In genomic region chr2:37000988-37001556, GRCh38 we compare ENCODE assay signal across 20 cellular contexts.
"Had no signal": no experiment of that assay in that cellular context is flagged by ENCODE, and none has a peak within 500 bp of the region (broad histone marks: within the 10 kb centered on the region; RNA-seq: fewer than 3 reads in every experiment).

No MANE protein-coding gene starts in this region.

- H3K27me3 Mint-ChIP-seq: activated CD8-positive, alpha-beta T cell treated with anti-CD3 and anti-CD28 coated beads for 36 hours; naive thymus-derived CD4-positive, alpha-beta T cell had no signal

- H3K4me1 ChIP-seq: body of pancreas, esophagus muscularis mucosa, left lung, prostate gland, right atrium auricular region, upper lobe of left lung had no signal

- H3K9me3 Mint-ChIP-seq: activated CD8-positive, alpha-beta T cell treated with anti-CD3 and anti-CD28 coated beads for 36 hours; activated naive CD4-positive, alpha-beta T cell treated with anti-CD3 and anti-CD28 coated beads for 36 hours; activated T-helper 2 cell treated with anti-CD3 and anti-CD28 coated beads, Interferon-gamma antibody, Interleukin-2, Interleukin-4, amounts not matched to agents 10 μg/mL and 5 μg/mL and 100 μg/mL, durations not matched to agents 14 hours and 24 hours and 36 hours; naive thymus-derived CD4-positive, alpha-beta T cell; stimulated activated effector memory CD8-positive, alpha-beta T cell treated with anti-CD3 and anti-CD28 coated beads, Interleukin-12 subunit alpha, Interleukin-12 subunit beta, amount 100 ng/mL, for 72 hours had no signal

- H3K4me3 Mint-ChIP-seq: activated CD8-positive, alpha-beta T cell treated with anti-CD3 and anti-CD28 coated beads for 36 hours; activated naive CD4-positive, alpha-beta T cell treated with anti-CD3 and anti-CD28 coated beads for 36 hours; naive thymus-derived CD4-positive, alpha-beta T cell; stimulated activated effector memory CD8-positive, alpha-beta T cell treated with anti-CD3 and anti-CD28 coated beads, Interleukin-12 subunit alpha, Interleukin-12 subunit beta, amount 100 ng/mL, for 72 hours had no signal

- DNase-seq: activated CD8-positive, alpha-beta T cell treated with anti-CD3 and anti-CD28 coated beads for 36 hours; activated naive CD4-positive, alpha-beta T cell treated with anti-CD3 and anti-CD28 coated beads for 36 hours; activated T-cell treated with anti-CD3 and anti-CD28 coated beads, Interleukin-2, amount 50 U/mL, for 1 hour; body of pancreas; caudate nucleus; hippocampal formation; islet precursor cell; left lung; naive thymus-derived CD4-positive, alpha-beta T cell; stimulated activated CD4-positive, alpha-beta T cell treated with anti-CD3 and anti-CD28 coated beads, Interleukin-2, amount 100 ng/mL, for 48 hours; T-helper 2 cell; upper lobe of left lung; WERI-Rb-1 had no signal

- H3K9me3 ChIP-seq: body of pancreas, esophagus muscularis mucosa, left lung, prostate gland, right atrium auricular region, thoracic aorta, upper lobe of left lung had no signal

- H3K27me3 ChIP-seq: body of pancreas, esophagus muscularis mucosa, left lung, right atrium auricular region, upper lobe of left lung had no signal

- ATAC-seq: activated CD8-positive, alpha-beta T cell treated with anti-CD3 and anti-CD28 coated beads for 36 hours; body of pancreas; left lung; naive thymus-derived CD4-positive, alpha-beta T cell; stimulated activated effector memory CD8-positive, alpha-beta T cell treated with anti-CD3 and anti-CD28 coated beads, Interleukin-12 subunit alpha, Interleukin-12 subunit beta, amount 100 ng/mL, for 72 hours had no signal

- H3K36me3 ChIP-seq: prostate gland had no signal

- H3K27ac Mint-ChIP-seq: activated CD8-positive, alpha-beta T cell treated with anti-CD3 and anti-CD28 coated beads for 36 hours; activated naive CD4-positive, alpha-beta T cell treated with anti-CD3 and anti-CD28 coated beads for 36 hours; activated T-helper 2 cell treated with anti-CD3 and anti-CD28 coated beads, Interferon-gamma antibody, Interleukin-2, Interleukin-4, amounts not matched to agents 10 μg/mL and 5 μg/mL and 100 μg/mL, durations not matched to agents 14 hours and 24 hours and 36 hours; naive thymus-derived CD4-positive, alpha-beta T cell; stimulated activated effector memory CD8-positive, alpha-beta T cell treated with anti-CD3 and anti-CD28 coated beads, Interleukin-12 subunit alpha, Interleukin-12 subunit beta, amount 100 ng/mL, for 72 hours had no signal

- H3K27ac ChIP-seq: body of pancreas, coronary artery, esophagus muscularis mucosa, left lung, prostate gland, right atrium auricular region, thoracic aorta, upper lobe of left lung, WERI-Rb-1 had no signal

- H3K4me3 ChIP-seq: body of pancreas, coronary artery, esophagus muscularis mucosa, left lung, prostate gland, right atrium auricular region, thoracic aorta, upper lobe of left lung had no signal
